8 cellular contexts compared by ENCODE assay signal in genomic region chrX:30577362-30577961, GRCh38. TPM values are rescaled to one million over a fixed set of nuclear protein-coding genes. Genes with fewer than 3 reads are reported as not detected.
A peak's percentile ranks its signal among the peaks of the same experiment; 100 is the strongest.
DNase-seq lines count a peak whose midpoint lies in the region; ATAC-seq and TF ChIP-seq lines count a peak whose summit lies in the region.

Gene TASL (minus strand): TSS chrX:30577766. CDS start chrX:30560355, 17,411 bp downstream.

- H3K9me3 ChIP-seq in left lung (no peaks in the 10 kb centered on the region), SJCRH30 (replicated peaks) (no peaks in the 10 kb centered on the region), vagina (no peaks in the 10 kb centered on the region)

- intact Hi-C loops in left lung (cut with DNase I) (no loop called here), vagina (cut with DNase I) (no loop called here)

- ATAC-seq in HG03045 (IDR thresholded peaks at IDR 0.05; ENCODE audit: unreplicated experiment), result peak; percentile 85
- ATAC-seq in left lung, result peak; percentile 45

- TF ChIP-seq CTCF in left lung (IDR thresholded peaks at IDR 0.05), result no peak
- TF ChIP-seq CTCF in vagina (IDR thresholded peaks at IDR 0.05), result no peak

- H3K36me3 ChIP-seq in left lung (no peaks in the 10 kb centered on the region), SJCRH30 (no peaks in the 10 kb centered on the region), vagina (no peaks in the 10 kb centered on the region)

- H3K4me3 ChIP-seq in left lung (peak within 1 kb of the TSS in 1 of 2 donors; percentile 27), SJCRH30 (no peak within 1 kb of the TSS), vagina (no peak within 1 kb of the TSS)

- H3K27me3 ChIP-seq in left lung (no peaks in the 10 kb centered on the region), SJCRH30 (no peaks in the 10 kb centered on the region), vagina (no peaks in the 10 kb centered on the region)

- H3K4me1 ChIP-seq in left lung, result no peaks in the 10 kb centered on the region
- H3K4me1 ChIP-seq in SJCRH30, result no peaks in the 10 kb centered on the region
- H3K4me1 ChIP-seq in vagina, result no peaks in the 10 kb centered on the region

- no peak for TF ChIP-seq POLR2A in vagina (IDR thresholded peaks at IDR 0.05)

- peak; percentile 59 for DNase-seq in activated CD8-positive, alpha-beta memory T cell treated with anti-CD3 and anti-CD28 coated beads for 24 hours
- no peak for DNase-seq in activated CD8-positive, alpha-beta memory T cell treated with anti-CD3 and anti-CD28 coated beads, Interleukin-2, amount 50 U/mL, for 48 hours
- peak; percentile 56 for DNase-seq in SKM-1 treated with dmso at 0.1 percent for 144 hours (lab: John Stamatoyannopoulos, UW; ENCODE audit: unreplicated experiment)
- no peak for DNase-seq in left lung
- no peak for DNase-seq in SJCRH30
- no peak for DNase-seq in vagina (ENCODE audit: extremely low spot score in 2 of 2)
- no peak for DNase-seq in NCI-H526 treated with DMSO at 0.1 percent for 48 hours (lab: John Stamatoyannopoulos, UW)

- H3K27ac ChIP-seq in left lung, result peak within 1 kb of the TSS; percentile 61 to 89
- H3K27ac ChIP-seq in SJCRH30, result no peak within 1 kb of the TSS
- no peak within 1 kb of the TSS for H3K27ac ChIP-seq in vagina

RNA-seq across cellular contexts. Expression of gene TASL, which starts in this region (rescaled TPM):
- total RNA-seq in left lung, result 1 to 10 TPM; 3.0 to 6.2 TPM
- not detected in 2 replicates for total RNA-seq in SJCRH30 (2014; rRNA removed; shearing (Covaris generic))
- total RNA-seq in vagina, result 0.49 TPM

Comparison
In these comparisons a context has a peak if more than half of its experiments do, and no peak if none do; other contexts are left out.
1. DNase-seq: peak in activated CD8-positive, alpha-beta memory T cell treated with anti-CD3 and anti-CD28 coated beads for 24 hours (single experiment) and SKM-1 treated with dmso at 0.1 percent for 144 hours (single experiment); none in activated CD8-positive, alpha-beta memory T cell treated with anti-CD3 and anti-CD28 coated beads, Interleukin-2, amount 50 U/mL, for 48 hours (single experiment), left lung (0 of 2), SJCRH30 (0 of 2), vagina (0 of 2) and NCI-H526 treated with DMSO at 0.1 percent for 48 hours (single experiment).
2. H3K27ac ChIP-seq: peak in left lung (2 of 2); none in SJCRH30 (single experiment) and vagina (single experiment).